ENCODE assay signal across 8 cellular contexts in genomic region chr15:67107014-67107812, GRCh38. TPM values are rescaled to one million over a fixed set of nuclear protein-coding genes. Genes with fewer than 3 reads are reported as not detected.
A peak's percentile ranks its signal among the peaks of the same experiment; 100 is the strongest.
DNase-seq lines count a peak whose midpoint lies in the region; ATAC-seq, FAIRE-seq and TF ChIP-seq lines count a peak whose summit lies in the region.

No MANE protein-coding gene starts in this region.

- H3K4me1 Mint-ChIP-seq in naive B cell: peaks cover 0 to 45% (median under 1%) of the 10 kb centered on the region in 3 donors

- peak overlapping the region in 3 of 8 donors; percentile 23 to 83 (median 38) for H3K4me3 Mint-ChIP-seq in naive B cell

- H3K4ac ChIP-seq in H1 (replicated peaks; ENCODE audit: insufficient read length, low read depth, low read length): no peak overlapping the region

- H3K14ac ChIP-seq in H1 (ENCODE audit: insufficient read length): no peak overlapping the region

- CTCF ChIA-PET in H1 (lab: Charles Lee; ENCODE audit: partially characterized antibody): interaction anchor here (0.5 to 0.8 kb wide), 2 partner anchors 39 to 181 kb away, joined by 4 read pairs; no protein-coding TSS in a partner anchor

- peaks cover 11 to 14% of the 10 kb centered on the region in 2 donors for H3K36me3 Mint-ChIP-seq in naive B cell

- H4K8ac ChIP-seq in H1 (ENCODE audit: extremely low read depth, insufficient read depth, low read length): no peak overlapping the region; the same call in 1 of the 2 replicates

- no peaks in the 10 kb centered on the region for H3K27me3 Mint-ChIP-seq in naive B cell

- peaks cover 0 to 2% of the 10 kb centered on the region in 2 experiments for H4K20me1 ChIP-seq in H1 (replicated peaks in 1 of 2; ENCODE audit: control insufficient read depth in 1 of 2, insufficient read depth in 2 of 2, low read length in 2 of 2)

- no peaks in the 10 kb centered on the region for H3K23me2 ChIP-seq in H1 (ENCODE audit: low read depth, low read length)

- no peak overlapping the region for H2BK15ac ChIP-seq in H1 (ENCODE audit: low read length)

- H3K56ac ChIP-seq in H1 (replicated peaks; ENCODE audit: insufficient read length, low read depth, low read length): no peak overlapping the region

- H3K27ac ChIP-seq in H1 (ENCODE audit: low read depth, low read length): no peak overlapping the region

- H3K4me1 ChIP-seq in H1 (replicated peaks in 1 of 4; ENCODE audit: control insufficient read depth in 3 of 4, insufficient read depth in 4 of 4, low read length in 3 of 4): peaks cover 0 to 12% (median 2%) of the 10 kb centered on the region in 4 experiments; a peak in 4 of 7 replicates

- H3K9me3 Mint-ChIP-seq in naive B cell: peaks cover 0 to 8% (median 2%) of the 10 kb centered on the region in 7 donors

- H2AK5ac ChIP-seq in H1 (ENCODE audit: low read depth, low read length): no peak overlapping the region

- H3K18ac ChIP-seq in H1 (ENCODE audit: extremely low read depth, low read length): no peak overlapping the region

- TF ChIP-seq EP300 in H1 (IDR thresholded peaks at IDR 0.05; ENCODE audit: borderline replicate concordance in 1 of 2, low read depth in 2 of 2, low read length in 2 of 2): no peak

- no peak for ATAC-seq in naive B cell (ENCODE audit: low read depth in 2 of 2)
- ATAC-seq in HG03457 (IDR thresholded peaks at IDR 0.05; ENCODE audit: unreplicated experiment): no peak
- ATAC-seq in HG03139 (IDR thresholded peaks at IDR 0.05; ENCODE audit: unreplicated experiment): no peak
- ATAC-seq in HG02938 (IDR thresholded peaks at IDR 0.05; ENCODE audit: unreplicated experiment): no peak

- TF ChIP-seq RAD21 in H1 (IDR thresholded peaks at IDR 0.05 in 1 of 2, conservative IDR thresholded peaks at IDR 0.05 in 1 of 2; ENCODE audit: low read depth in 2 of 2, low read length in 2 of 2): no peak

- H3K79me1 ChIP-seq in H1 (ENCODE audit: low read depth, low read length): peaks cover 9% of the 10 kb centered on the region; the same call in 1 of the 2 replicates

- H2BK12ac ChIP-seq in H1 (ENCODE audit: low read depth, low read length): no peak overlapping the region

- 0 out of 4 replicates have a peak, but pooled peaks cover 0 to 12% of the 10 kb centered on the region in 2 experiments for H3K79me2 ChIP-seq in H1 (ENCODE audit: control insufficient read depth in 1 of 2, insufficient read depth in 2 of 2, low read length in 2 of 2)

- no peaks in the 10 kb centered on the region for H3K36me3 ChIP-seq in H1 (ENCODE audit: control insufficient read depth in 2 of 4, insufficient read depth in 4 of 4, low read length in 3 of 4)

- H3K4me2 ChIP-seq in H1 (ENCODE audit: insufficient read depth in 1 of 2, low read depth in 2 of 2, low read length in 2 of 2): no peak overlapping the region

- POLR2A ChIA-PET in H1 (lab: Charles Lee; ENCODE audit: partially characterized antibody): interaction anchor here (0.6 to 1.0 kb wide), 3 partner anchors 12 to 1519 kb away, joined by 3 to 4 read pairs (median 3); no protein-coding TSS in a partner anchor

- 0 out of 2 replicates have a peak overlapping the region, but pooled peaks have one; percentile 16 for H2BK5ac ChIP-seq in H1 (ENCODE audit: low read depth, low read length)

- TF ChIP-seq CTCF in AG10803 (conservative IDR thresholded peaks at IDR 0.05; ENCODE audit: low read length) (no peak), H1 (IDR thresholded peaks at IDR 0.05; ENCODE audit: control extremely low read depth in 1 of 3, insufficient read depth in 1 of 3, low read depth in 1 of 3, low read length in 3 of 3) (no peak)

- H4K91ac ChIP-seq in H1 (replicated peaks; ENCODE audit: insufficient read length, low read length): no peak overlapping the region

- DNase-seq in AG10803 (ENCODE audit: low read depth): peak; percentile 99
- DNase-seq in LHCN-M2 (ENCODE audit: low read depth): peak; percentile 99
- no peak for DNase-seq in H1 (ENCODE audit: low read depth in 1 of 2, low spot score in 2 of 2)
- DNase-seq in naive B cell: no peak
- DNase-seq in NCI-H1092 treated with DMSO at 0.1 percent for 48 hours (lab: John Stamatoyannopoulos, UW): no peak

- no peak overlapping the region for H3K23ac ChIP-seq in H1 (ENCODE audit: insufficient read length)

- no peaks in the 10 kb centered on the region for H3K27me3 ChIP-seq in H1 (replicated peaks in 1 of 4; ENCODE audit: control insufficient read depth in 3 of 4, extremely low read depth in 1 of 4, insufficient read depth in 3 of 4, low read length in 3 of 4)

- no peak for TF ChIP-seq POLR2A in H1 (IDR thresholded peaks at IDR 0.05; ENCODE audit: control extremely low read depth in 1 of 2, low read depth in 2 of 2, low read length in 2 of 2)

- WGBS in H1 (ENCODE audit: extremely low coverage in 1 of 2, insufficient coverage in 1 of 2, insufficient read length in 1 of 2, insufficient replicate concordance in 2 of 2, low coverage in 1 of 2, low lambda C conversion rate in 2 of 2, missing lambda C conversion rate in 1 of 2), 2 experiments: 91% methylated on average over 12 of the region's 12 CpGs; no CpG with 5 or more reads in 1 of the 2 experiments

- no peak overlapping the region for H3K9ac ChIP-seq in H1 (replicated peaks in 1 of 4; ENCODE audit: extremely low read depth in 1 of 4, low read depth in 3 of 4, low read length in 3 of 4)

- no peak overlapping the region for H2BK20ac ChIP-seq in H1 (ENCODE audit: low read length)

- H3K27ac Mint-ChIP-seq in naive B cell: peak overlapping the region in 4 of 6 donors; percentile 73 to 100 (median 91)

- peaks cover 0 to 9% of the 10 kb centered on the region in 2 experiments; a peak in 3 of 4 replicates for H3K9me3 ChIP-seq in H1 (ENCODE audit: insufficient read depth in 2 of 2, low read depth in 1 of 2, low read length in 1 of 2)

- FAIRE-seq in H1 (lab: Jason Lieb, UNC): no peak

- H3K4me3 ChIP-seq in AG10803 (ENCODE audit: low read length) (no peak overlapping the region), H1 (ENCODE audit: extremely low read depth in 1 of 4, insufficient read depth in 2 of 4, low read depth in 3 of 4, low read length in 4 of 4) (no peak overlapping the region)

- H2BK120ac ChIP-seq in H1 (replicated peaks; ENCODE audit: low read depth, low read length): no peak overlapping the region

- no peak overlapping the region for H4K5ac ChIP-seq in H1 (ENCODE audit: insufficient read length, low read depth, low read length)

- no peak overlapping the region for H2AFZ ChIP-seq in H1 (ENCODE audit: low read length)

TF ChIP-seq in H1, 55 proteins besides CTCF, POLR2A, EP300 and RAD21:
- no peak for TF ChIP-seq CHD2 (IDR thresholded peaks at IDR 0.05; ENCODE audit: low read length)
- TF ChIP-seq SUZ12 (IDR thresholded peaks at IDR 0.05; ENCODE audit: low read length): no peak
- TF ChIP-seq RXRA (IDR thresholded peaks at IDR 0.05; ENCODE audit: insufficient read depth, low read depth, low read length): no peak
- no peak for TF ChIP-seq RFX5 (IDR thresholded peaks at IDR 0.05; ENCODE audit: borderline replicate concordance, low read depth, low read length)
- TF ChIP-seq KDM5A (IDR thresholded peaks at IDR 0.05; ENCODE audit: low read length): no peak
- no peak for TF ChIP-seq EGR1 (IDR thresholded peaks at IDR 0.05; ENCODE audit: borderline replicate concordance, low read depth, low read length)
- TF ChIP-seq JUND (IDR thresholded peaks at IDR 0.05; ENCODE audit: low read length): no peak
- no peak for TF ChIP-seq KDM1A (IDR thresholded peaks at IDR 0.05; ENCODE audit: borderline replicate concordance, low read length)
- no peak for TF ChIP-seq SP4 (IDR thresholded peaks at IDR 0.05; ENCODE audit: low read length)
- TF ChIP-seq SP2 (IDR thresholded peaks at IDR 0.05; ENCODE audit: low read length): no peak
- no peak for TF ChIP-seq ASH2L (IDR thresholded peaks at IDR 0.05; ENCODE audit: low read length)
- TF ChIP-seq CEBPB (IDR thresholded peaks at IDR 0.05; ENCODE audit: low read depth, low read length): no peak
- TF ChIP-seq HDAC6 (IDR thresholded peaks at IDR 0.05; ENCODE audit: low read depth, low read length): no peak
- no peak for TF ChIP-seq TAF1 (IDR thresholded peaks at IDR 0.05; ENCODE audit: low read depth, low read length)

RNA-seq across cellular contexts. Expression of gene SMAD3, which starts 41.8 kb away (rescaled TPM):
- 18.2 and 35.4 TPM in 2 replicates for total RNA-seq in LHCN-M2 (2014; rRNA removed)
- 43.2 TPM for polyA plus RNA-seq in LHCN-M2 (2012)
- total RNA-seq in H1 (2021; fragmentation: NEBNext Ultra II Directional; extraction: Animal tissue kit (Norgen Biotek cat#: 25700)): 11.1 and 12.4 TPM in 2 replicates
- polyA plus RNA-seq in H1 (2011; rRNA removed) (10.1 and 17.3 TPM in 2 replicates), naive B cell (ENCODE audit: low read depth in 6 of 6) (10 to 100 TPM; 34.7 to 68.7 (median 38.0) TPM)
- polyA plus RNA-seq in H1 (2011; cell fraction: cytosol; rRNA removed): 9.1 TPM
- polyA plus RNA-seq in H1 (2011; cell fraction: nucleus; rRNA removed): 41.6 TPM
- 7.8 to 10.4 TPM (median 8.7 TPM) in 4 replicates for polyA plus RNA-seq in H1 (2012, experiment 1 of 2)
- 5.0 TPM for polyA plus RNA-seq in H1 (2012, experiment 2 of 2)
- polyA plus RNA-seq in H1 (2013, experiment 1 of 2): 13.2 TPM
- polyA plus RNA-seq in H1 (2013, experiment 2 of 2): 11.1 TPM
- polyA minus RNA-seq in H1 (2011; rRNA and poly(A)+ RNA removed): 16.5 and 18.3 TPM in 2 replicates
- polyA minus RNA-seq in H1 (2011; cell fraction: cytosol; rRNA and poly(A)+ RNA removed): 12.3 TPM
- 14.3 TPM for polyA minus RNA-seq in H1 (2011; cell fraction: nucleus; rRNA and poly(A)+ RNA removed)

Comparison
In these comparisons a context has a peak if more than half of its experiments do, and no peak if none do; other contexts are left out.
1. DNase-seq: peak in AG10803 (single experiment) and LHCN-M2 (single experiment); none in H1 (0 of 2), naive B cell (single experiment) and NCI-H1092 treated with DMSO at 0.1 percent for 48 hours (single experiment).